Comparison of ENCODE assay signal across 13 cellular contexts in genomic region chr6:151160869-151161268, GRCh38.
A peak's percentile ranks its signal among the peaks of the same experiment; 100 is the strongest.
DNase-seq lines count a peak whose midpoint lies in the region; ATAC-seq and TF ChIP-seq lines count a peak whose summit lies in the region.
"Had no signal": no experiment of that assay in that cellular context is flagged by ENCODE, and none has a peak within 500 bp of the region (broad histone marks: within the 10 kb centered on the region; RNA-seq: fewer than 3 reads in every experiment).

No MANE protein-coding gene starts in this region.

- H3K27me3 ChIP-seq in lower lobe of right lung (ENCODE audit: low read depth) (no peaks in the 10 kb centered on the region), aorta (ENCODE audit: control insufficient read depth in 1 of 2, insufficient read depth in 2 of 2, low read length in 1 of 2) (no peaks in the 10 kb centered on the region), mesenchymal stem cell (ENCODE audit: control insufficient read depth in 1 of 2, insufficient read depth in 1 of 2, low read length in 2 of 2) (peaks cover 0 to 12% of the 10 kb centered on the region in 2 experiments), suprapubic skin (no peaks in the 10 kb centered on the region)

- no peak overlapping the region for H3K14ac ChIP-seq in mesenchymal stem cell (ENCODE audit: low read length in 2 of 2)

- no peak for TF ChIP-seq POLR2A in suprapubic skin (IDR thresholded peaks at IDR 0.05)

- TF ChIP-seq CTCF in lower lobe of right lung (IDR thresholded peaks at IDR 0.05): no peak
- no peak for TF ChIP-seq CTCF in suprapubic skin (IDR thresholded peaks at IDR 0.05)

- 51 to 60% methylated on average over 9 of the region's 9 CpGs for WGBS in aorta, 2 donors
- 84% methylated on average over 9 of the region's 9 CpGs for WGBS in mesenchymal stem cell
- WGBS in suprapubic skin: 60% methylated on average over 9 of the region's 9 CpGs

- H2BK12ac ChIP-seq in mesenchymal stem cell (ENCODE audit: low read length in 2 of 2): no peak overlapping the region

- H3K36me3 ChIP-seq in lower lobe of right lung (no peaks in the 10 kb centered on the region), aorta (ENCODE audit: control insufficient read depth in 1 of 2, insufficient read depth in 2 of 2, low read length in 1 of 2) (no peaks in the 10 kb centered on the region), mesenchymal stem cell (ENCODE audit: control insufficient read depth in 1 of 2, insufficient read depth in 2 of 2, low read depth in 1 of 2, low read length in 2 of 2) (no peaks in the 10 kb centered on the region), suprapubic skin (no peaks in the 10 kb centered on the region)

- no peak overlapping the region for H3K4ac ChIP-seq in mesenchymal stem cell (ENCODE audit: low read depth in 1 of 2, low read length in 2 of 2)

- intact Hi-C loops in lower lobe of right lung (cut with DNase I) (no loop called here), aorta (cut with DNase I) (no loop called here)

- no peak overlapping the region for H2BK120ac ChIP-seq in mesenchymal stem cell (ENCODE audit: low read depth, low read length)

- TF ChIP-seq RAD21 in Ishikawa (IDR thresholded peaks at IDR 0.05; ENCODE audit: low read depth): no peak; the same call in 1 of the 2 replicates

- no peak overlapping the region for H3K18ac ChIP-seq in mesenchymal stem cell (ENCODE audit: low read depth in 1 of 2, low read length in 2 of 2)

- H3K9ac ChIP-seq in mesenchymal stem cell (ENCODE audit: low read length): no peak overlapping the region

- no peak overlapping the region for H4K8ac ChIP-seq in mesenchymal stem cell (ENCODE audit: low read length)

- no peak overlapping the region for H3K4me2 ChIP-seq in mesenchymal stem cell (ENCODE audit: low read length, poor library complexity, severe bottlenecking)

- H3K4me3 ChIP-seq in lower lobe of right lung: no peak overlapping the region
- no peak overlapping the region for H3K4me3 ChIP-seq in aorta (ENCODE audit: low read length in 2 of 2)
- no peak overlapping the region for H3K4me3 ChIP-seq in mesenchymal stem cell (ENCODE audit: insufficient read depth in 1 of 2, low read depth in 1 of 2, low read length in 2 of 2)
- no peak overlapping the region for H3K4me3 ChIP-seq in suprapubic skin
- H3K4me3 ChIP-seq: GM12878 had no signal

- H2AK5ac ChIP-seq in mesenchymal stem cell (ENCODE audit: low read length, severe bottlenecking): no peak overlapping the region

- H2AFZ ChIP-seq in mesenchymal stem cell (ENCODE audit: low read depth, low read length): no peak overlapping the region

- no peaks in the 10 kb centered on the region for H3K9me3 ChIP-seq in lower lobe of right lung
- H3K9me3 ChIP-seq in aorta (ENCODE audit: control insufficient read depth, low read length): no peaks in the 10 kb centered on the region
- H3K9me3 ChIP-seq in mesenchymal stem cell (ENCODE audit: control insufficient read depth, low read length): no peaks in the 10 kb centered on the region
- no peaks in the 10 kb centered on the region for H3K9me3 ChIP-seq in suprapubic skin

- peak; percentile 92 to 95 for ATAC-seq in lower lobe of right lung
- ATAC-seq in aorta (ENCODE audit: low FRiP score): no peak
- ATAC-seq in stimulated activated naive CD8-positive, alpha-beta T cell treated with anti-CD3 and anti-CD28 coated beads, Interleukin-15, Interleukin-2, amounts not matched to agents 100 U/mL and 50 U/mL, for 24 hours: no peak
- ATAC-seq: GM12878 had no signal

- no peak overlapping the region for H4K91ac ChIP-seq in mesenchymal stem cell (ENCODE audit: low read length)

- TF ChIP-seq EP300 in Ishikawa (IDR thresholded peaks at IDR 0.05; ENCODE audit: borderline replicate concordance) (peak; percentile 73; the same call in 1 of the 2 replicates), suprapubic skin (IDR thresholded peaks at IDR 0.05) (no peak)

- H3K27ac ChIP-seq in lower lobe of right lung (no peak overlapping the region), aorta (ENCODE audit: low read depth in 1 of 2, low read length in 2 of 2) (no peak overlapping the region), mesenchymal stem cell (ENCODE audit: low read length, poor library complexity, severe bottlenecking) (no peak overlapping the region), suprapubic skin (no peak overlapping the region)

- H3K79me1 ChIP-seq in mesenchymal stem cell (replicated peaks; ENCODE audit: low read length, poor library complexity, severe bottlenecking): no peaks in the 10 kb centered on the region

- no peak overlapping the region for H3K23ac ChIP-seq in mesenchymal stem cell (ENCODE audit: low read length in 2 of 2)

- no peaks in the 10 kb centered on the region for H3K4me1 ChIP-seq in lower lobe of right lung
- no peaks in the 10 kb centered on the region for H3K4me1 ChIP-seq in aorta (ENCODE audit: control insufficient read depth in 1 of 2, insufficient read depth in 2 of 2, low read length in 2 of 2)
- H3K4me1 ChIP-seq in mesenchymal stem cell (ENCODE audit: control insufficient read depth, insufficient read depth, low read depth, low read length): peaks cover 9% of the 10 kb centered on the region
- H3K4me1 ChIP-seq in suprapubic skin: no peaks in the 10 kb centered on the region

- no peak overlapping the region for H2BK15ac ChIP-seq in mesenchymal stem cell (ENCODE audit: low read depth, poor library complexity, severe bottlenecking)

- no peak overlapping the region for H2BK5ac ChIP-seq in mesenchymal stem cell (ENCODE audit: low read depth, low read length, poor library complexity, severe bottlenecking)

- DNase-seq in AG20443 (ENCODE audit: low spot score) (peak; percentile 10), amniotic epithelial cell (ENCODE audit: low read depth) (peak; percentile 17), lower lobe of right lung (peak; percentile 66), aorta (no peak), mesenchymal stem cell (no peak), suprapubic skin (ENCODE audit: low spot score in 2 of 2) (no peak)
- no peak for DNase-seq in stimulated activated naive CD8-positive, alpha-beta T cell treated with anti-CD3 and anti-CD28 coated beads, Interleukin-15, Interleukin-2, amounts not matched to agents 100 U/mL and 50 U/mL, for 24 hours
- DNase-seq: activated CD8-positive, alpha-beta memory T cell treated with anti-CD3 and anti-CD28 coated beads, Interleukin-2, amount 50 U/mL, for 4 hours; AML-193; anterior cingulate cortex; NK-92 treated with Interleukin-12 subunit alpha and Interleukin-12 subunit beta, amount 100 ng/mL, for 24 hours had no signal

TF ChIP-seq in Ishikawa, 13 proteins besides CTCF, POLR2A, EP300 and RAD21:
- TF ChIP-seq EGR1 (IDR thresholded peaks at IDR 0.05): no peak
- TF ChIP-seq TAF1 (IDR thresholded peaks at IDR 0.05; ENCODE audit: low read depth): no peak; the same call in 1 of the 2 replicates
- TF ChIP-seq, protein P1, sequence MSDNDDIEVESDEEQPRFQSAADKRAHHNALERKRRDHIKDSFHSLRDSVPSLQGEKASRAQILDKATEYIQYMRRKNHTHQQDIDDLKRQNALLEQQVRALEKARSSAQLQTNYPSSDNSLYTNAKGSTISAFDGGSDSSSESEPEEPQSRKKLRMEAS (IDR thresholded peaks at IDR 0.05): peak; percentile 100
- TF ChIP-seq TEAD4 (IDR thresholded peaks at IDR 0.05): peak; percentile 94
- TF ChIP-seq REST (IDR thresholded peaks at IDR 0.05; ENCODE audit: low read depth): no peak
- peak; percentile 90 for TF ChIP-seq TCF12 (IDR thresholded peaks at IDR 0.05; ENCODE audit: low read depth)
- TF ChIP-seq USF1 (IDR thresholded peaks at IDR 0.05): peak; percentile 99
- TF ChIP-seq FOXM1 (IDR thresholded peaks at IDR 0.05; ENCODE audit: borderline replicate concordance, low read depth): peak; percentile 44; the same call in 1 of the 2 replicates
- 0 out of 2 replicates have a peak, but pooled peaks have one; percentile 23 for TF ChIP-seq YY1 (IDR thresholded peaks at IDR 0.05; ENCODE audit: low read depth)
- peak; percentile 12; the same call in 1 of the 2 replicates for TF ChIP-seq CEBPB (IDR thresholded peaks at IDR 0.05)
- peak; percentile 89 for TF ChIP-seq NFIC (IDR thresholded peaks at IDR 0.05)
- TF ChIP-seq ZBTB7A (IDR thresholded peaks at IDR 0.05; ENCODE audit: low read depth): no peak
- TF ChIP-seq CREB1 (IDR thresholded peaks at IDR 0.05; ENCODE audit: low read depth): no peak

Comparison
In these comparisons a context has a peak if more than half of its experiments do, and no peak if none do; other contexts are left out.
1. DNase-seq: peak in AG20443 (single experiment), amniotic epithelial cell (single experiment) and lower lobe of right lung (single experiment); none in aorta (0 of 2), stimulated activated naive CD8-positive, alpha-beta T cell treated with anti-CD3 and anti-CD28 coated beads, Interleukin-15, Interleukin-2, amounts not matched to agents 100 U/mL and 50 U/mL, for 24 hours (single experiment), mesenchymal stem cell (single experiment) and suprapubic skin (0 of 2).
2. ATAC-seq: peak in lower lobe of right lung (2 of 2); none in aorta (single experiment) and stimulated activated naive CD8-positive, alpha-beta T cell treated with anti-CD3 and anti-CD28 coated beads, Interleukin-15, Interleukin-2, amounts not matched to agents 100 U/mL and 50 U/mL, for 24 hours (single experiment).